28 cellular contexts compared by ENCODE assay signal in the genomic region with DNA sequence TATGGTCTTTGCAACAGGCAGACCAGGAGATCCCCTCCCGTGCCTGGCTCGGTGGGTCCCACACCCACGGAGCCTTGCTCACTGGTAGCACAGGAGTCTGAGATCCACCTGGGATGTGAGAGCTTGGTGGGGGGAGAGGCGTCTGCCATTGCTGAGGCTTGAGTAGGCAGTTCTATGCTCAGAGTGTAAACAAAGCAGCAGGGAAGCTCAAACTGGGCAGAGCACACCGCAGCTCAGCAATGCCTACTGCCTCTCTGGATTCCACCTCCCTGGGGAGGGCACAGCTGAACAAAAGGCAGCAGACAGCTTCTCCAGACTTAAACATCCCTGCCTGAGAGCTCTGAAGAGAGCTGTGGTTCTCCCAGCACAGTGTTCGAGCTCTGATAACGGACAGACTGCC.
DNase-seq lines count a peak whose midpoint lies in the region; ATAC-seq and TF ChIP-seq lines count a peak whose summit lies in the region.
"Had no signal": no experiment of that assay in that cellular context is flagged by ENCODE, and none has a peak within 500 bp of the region (broad histone marks: within the 10 kb centered on the region; RNA-seq: fewer than 3 reads in every experiment).

No MANE protein-coding gene starts in this region.

- peaks cover 48% of the 10 kb centered on the region for H3K36me3 Mint-ChIP-seq in neural progenitor cell

- H3K4me2 ChIP-seq in neural progenitor cell: peak overlapping the region; percentile 55
- H3K4me2 ChIP-seq: hepatocyte, SK-N-SH had no signal

- CTCF ChIA-PET in HEK293 (lab: Yijun Ruan, JAX): interaction anchor here (0.5 kb wide), 1 partner anchor 37 kb away, joined by 3 read pairs; no protein-coding TSS in a partner anchor

- H3K27ac ChIP-seq in HEK293 (ENCODE audit: extremely low read depth, low read depth, low read length): no peak overlapping the region
- no peak overlapping the region for H3K27ac ChIP-seq in neural progenitor cell
- H3K27ac ChIP-seq in upper lobe of right lung: no peak overlapping the region
- H3K27ac ChIP-seq: hepatocyte, HL-60, neutrophil, RWPE1, tibial artery, WERI-Rb-1 had no signal

- POLR2A ChIA-PET in HEK293 (lab: Yijun Ruan, JAX): no interaction called here

- peaks cover 23% of the 10 kb centered on the region for H3K9me3 Mint-ChIP-seq in neural progenitor cell
- H3K9me3 Mint-ChIP-seq: CD8-positive, alpha-beta T cell; IgD-negative memory B cell; stimulated activated naive CD8-positive, alpha-beta T cell treated with anti-CD3 and anti-CD28 coated beads, Interleukin-15, Interleukin-2, amounts not matched to agents 100 ng/mL and 50 ng/mL, for 24 hours had no signal

- H3K4me3 Mint-ChIP-seq in neural progenitor cell: no peak overlapping the region
- H3K4me3 Mint-ChIP-seq: activated naive CD8-positive, alpha-beta T cell treated with anti-CD3 and anti-CD28 coated beads, Interleukin-2, amount 10 ng/mL, durations not matched to agents 7 days and 5 days; CD8-positive, alpha-beta T cell; IgD-negative memory B cell; stimulated activated naive CD8-positive, alpha-beta T cell treated with anti-CD3 and anti-CD28 coated beads, Interleukin-15, Interleukin-2, amounts not matched to agents 100 ng/mL and 50 ng/mL, for 24 hours; T-helper 2 cell treated with Interferon-gamma antibody and Interleukin-4, amounts not matched to agents 5 μg/mL and 100 μg/mL, for 36 hours had no signal

- no peaks in the 10 kb centered on the region for H3K79me2 ChIP-seq in neural progenitor cell (ENCODE audit: low read depth)
- H3K79me2 ChIP-seq: hepatocyte had no signal

- H3F3A ChIP-seq in neural progenitor cell (ENCODE audit: low read depth): peaks cover 10% of the 10 kb centered on the region

- H3K4me3 ChIP-seq in HEK293 (ENCODE audit: low read depth, low read length) (no peak overlapping the region), neural progenitor cell (no peak overlapping the region), upper lobe of right lung (no peak overlapping the region)
- H3K4me3 ChIP-seq: GM12878, hepatocyte, tibial artery had no signal

- intact Hi-C loops in upper lobe of right lung (cut with DNase I): no loop called here

- H3K27me3 Mint-ChIP-seq in neural progenitor cell (ENCODE audit: insufficient read depth, low read depth): no peaks in the 10 kb centered on the region
- H3K27me3 Mint-ChIP-seq: activated naive CD8-positive, alpha-beta T cell treated with anti-CD3 and anti-CD28 coated beads, Interleukin-2, amount 10 ng/mL, durations not matched to agents 7 days and 5 days; IgD-negative memory B cell; stimulated activated naive CD8-positive, alpha-beta T cell treated with anti-CD3 and anti-CD28 coated beads, Interleukin-15, Interleukin-2, amounts not matched to agents 100 ng/mL and 50 ng/mL, for 24 hours had no signal

- H3K4me1 ChIP-seq in HEK293 (ENCODE audit: control insufficient read depth, insufficient read depth, low read length) (no peaks in the 10 kb centered on the region), neural progenitor cell (peaks cover 13% of the 10 kb centered on the region), upper lobe of right lung (no peaks in the 10 kb centered on the region)
- H3K4me1 ChIP-seq: tibial artery had no signal

- no peak overlapping the region for H2AFZ ChIP-seq in neural progenitor cell (replicated peaks)
- H2AFZ ChIP-seq: hepatocyte had no signal

- peak; percentile 79 to 89 for DNase-seq in NCI-H187 (lab: John Stamatoyannopoulos, UW)
- DNase-seq in NCI-H774 (lab: John Stamatoyannopoulos, UW): peak; percentile 8
- peak; percentile 48 for DNase-seq in neural progenitor cell (ENCODE audit: low spot score)
- DNase-seq in upper lobe of right lung: no peak
- DNase-seq in activated CD8-positive, alpha-beta memory T cell treated with anti-CD3 and anti-CD28 coated beads, Interleukin-2, amount 50 U/mL, for 4 hours: no peak
- DNase-seq: activated CD8-positive, alpha-beta memory T cell treated with anti-CD3 and anti-CD28 coated beads, Interleukin-2, amount 50 U/mL, for 48 hours; activated naive CD8-positive, alpha-beta T cell treated with anti-CD3 and anti-CD28 coated beads, Interleukin-2, amount 10 ng/mL, durations not matched to agents 7 days and 5 days; CD8-positive, alpha-beta T cell; cerebellar nuclear complex; foreskin fibroblast; NCI-H1436 treated with DMSO at 0.1 percent for 48 hours; NCI-H524; SK-N-SH; small intestine; stimulated activated CD4-positive, alpha-beta T cell treated with anti-CD3 and anti-CD28 coated beads, Interleukin-2, amount 100 ng/mL, for 48 hours; tibial artery; WERI-Rb-1 had no signal

- H4K20me1 ChIP-seq in neural progenitor cell (ENCODE audit: low read depth): no peaks in the 10 kb centered on the region

- no peaks in the 10 kb centered on the region for H3K4me1 Mint-ChIP-seq in neural progenitor cell
- H3K4me1 Mint-ChIP-seq: activated naive CD8-positive, alpha-beta T cell treated with anti-CD3 and anti-CD28 coated beads, Interleukin-2, amount 10 ng/mL, durations not matched to agents 7 days and 5 days had no signal

- H3K9me3 ChIP-seq in HEK293 (ENCODE audit: control insufficient read depth, insufficient read depth, low read depth, low read length): no peaks in the 10 kb centered on the region
- H3K9me3 ChIP-seq in neural progenitor cell (ENCODE audit: low read depth): no peaks in the 10 kb centered on the region
- H3K9me3 ChIP-seq in upper lobe of right lung: no peaks in the 10 kb centered on the region
- H3K9me3 ChIP-seq: neutrophil, SK-N-SH, tibial artery had no signal

- no peak overlapping the region for H3K9ac ChIP-seq in neural progenitor cell
- H3K9ac ChIP-seq: SK-N-SH had no signal

- H3K36me3 ChIP-seq in HEK293 (ENCODE audit: control insufficient read depth in 2 of 2, insufficient read depth in 1 of 2, low read length in 2 of 2): no peaks in the 10 kb centered on the region
- H3K36me3 ChIP-seq in neural progenitor cell: peaks cover 2% of the 10 kb centered on the region
- H3K36me3 ChIP-seq in upper lobe of right lung: peaks cover 17% of the 10 kb centered on the region

- no peaks in the 10 kb centered on the region for H3K27me3 ChIP-seq in neural progenitor cell
- H3K27me3 ChIP-seq in upper lobe of right lung: no peaks in the 10 kb centered on the region
- H3K27me3 ChIP-seq: hepatocyte, neutrophil, tibial artery had no signal

- H3K27ac Mint-ChIP-seq in neural progenitor cell: no peak overlapping the region
- H3K27ac Mint-ChIP-seq: activated naive CD8-positive, alpha-beta T cell treated with anti-CD3 and anti-CD28 coated beads, Interleukin-2, amount 10 ng/mL, durations not matched to agents 7 days and 5 days; activated T-helper 2 cell treated with anti-CD3 and anti-CD28 coated beads, Interferon-gamma antibody, Interleukin-2, Interleukin-4, amounts not matched to agents 10 μg/mL and 5 μg/mL and 100 μg/mL, durations not matched to agents 14 hours and 24 hours and 36 hours; CD8-positive, alpha-beta T cell; IgD-negative memory B cell; T-helper 2 cell treated with Interferon-gamma antibody and Interleukin-4, amounts not matched to agents 5 μg/mL and 100 μg/mL, for 36 hours had no signal

- ATAC-seq in upper lobe of right lung (no peak), HG02852 (IDR thresholded peaks at IDR 0.05; ENCODE audit: unreplicated experiment) (no peak)
- ATAC-seq: CD8-positive, alpha-beta T cell; GM12878 had no signal

- TF ChIP-seq CTCF in HEK293 (tag by site-specific recombination; IDR thresholded peaks at IDR 0.05) (no peak), neural progenitor cell (IDR thresholded peaks at IDR 0.05) (no peak), upper lobe of right lung (IDR thresholded peaks at IDR 0.05) (no peak)

TF ChIP-seq in HEK293, 187 proteins besides CTCF, POLR2A, EP300 and RAD21:
- peak; percentile 84 for TF ChIP-seq ZIC2 (tag by site-specific recombination; IDR thresholded peaks at IDR 0.05)
- TF ChIP-seq, protein P1, sequence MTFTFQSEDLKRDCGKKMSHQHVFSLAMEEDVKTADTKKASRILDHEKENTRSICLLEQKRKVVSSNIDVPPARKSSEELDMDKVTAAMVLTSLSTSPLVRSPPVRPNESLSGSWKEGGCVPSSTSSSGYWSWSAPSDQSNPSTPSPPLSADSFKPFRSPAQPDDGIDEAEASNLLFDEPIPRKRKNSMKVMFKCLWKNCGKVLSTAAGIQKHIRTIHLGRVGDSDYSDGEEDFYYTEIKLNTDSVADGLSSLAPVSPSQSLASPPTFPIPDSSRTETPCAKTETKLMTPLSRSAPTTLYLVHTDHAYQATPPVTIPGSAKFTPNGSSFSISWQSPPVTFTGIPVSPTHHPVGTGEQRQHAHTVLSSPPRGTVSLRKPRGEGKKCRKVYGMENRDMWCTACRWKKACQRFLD (tag by site-specific recombination; IDR thresholded peaks at IDR 0.05): no peak

Comparison
In these comparisons a context has a peak if more than half of its experiments do, and no peak if none do; other contexts are left out.
1. DNase-seq: peak in NCI-H187 (2 of 2), NCI-H774 (single experiment) and neural progenitor cell (single experiment); none in upper lobe of right lung (single experiment) and activated CD8-positive, alpha-beta memory T cell treated with anti-CD3 and anti-CD28 coated beads, Interleukin-2, amount 50 U/mL, for 4 hours (single experiment).